In the genomic region with DNA sequence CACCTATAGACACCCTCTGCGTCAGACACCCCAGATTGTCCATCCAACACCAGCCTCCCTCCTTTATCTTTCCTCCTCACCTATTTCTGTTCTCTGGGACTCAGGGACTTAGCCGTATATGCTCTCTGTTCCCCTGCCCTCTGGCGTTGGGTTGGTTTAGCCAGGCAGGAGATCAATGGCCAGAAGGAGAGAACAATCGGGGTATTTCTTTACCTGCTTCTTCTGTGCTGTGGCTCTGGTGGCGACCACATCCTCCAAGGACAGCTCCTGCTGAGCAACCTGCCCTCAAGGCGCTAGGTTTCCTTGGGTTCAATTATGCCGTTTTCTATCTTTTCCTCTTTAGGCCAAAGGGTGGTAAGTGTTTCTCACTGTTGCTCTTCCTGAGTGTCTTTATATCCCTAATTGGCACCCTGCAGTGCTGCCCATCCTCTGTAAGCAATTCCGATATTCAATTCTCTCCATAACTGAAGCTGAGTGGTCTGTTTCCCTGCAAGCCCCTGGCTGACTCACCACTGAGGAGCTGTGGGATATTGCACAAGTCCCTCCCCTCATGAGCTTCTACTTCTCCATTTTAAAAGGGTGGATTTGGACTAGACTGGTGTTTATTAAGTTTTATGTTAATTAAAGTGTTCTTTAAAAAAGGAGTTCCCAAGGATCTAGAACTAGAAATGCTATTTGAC, we compare ENCODE assay signal across 21 cellular contexts.
"Had no signal": no experiment of that assay in that cellular context is flagged by ENCODE, and none has a peak within 500 bp of the region (broad histone marks: within the 10 kb centered on the region; RNA-seq: fewer than 3 reads in every experiment).

No MANE protein-coding gene starts in this region.

- H3K4me1 Mint-ChIP-seq: activated naive CD8-positive, alpha-beta T cell treated with anti-CD3 and anti-CD28 coated beads, Interleukin-2, amount 10 ng/mL, durations not matched to agents 7 days and 5 days; natural killer cell had no signal

- H3K27ac ChIP-seq: colonic mucosa, dorsolateral prefrontal cortex, esophagus muscularis mucosa, gastrocnemius medialis, psoas muscle, right atrium auricular region, upper lobe of left lung had no signal

- H3K36me3 ChIP-seq: colonic mucosa, esophagus muscularis mucosa, gastrocnemius medialis, right atrium auricular region, upper lobe of left lung had no signal

- H3K4me3 ChIP-seq: colonic mucosa, dorsolateral prefrontal cortex, esophagus muscularis mucosa, gastrocnemius medialis, psoas muscle, right atrium auricular region, upper lobe of left lung had no signal

- ATAC-seq: activated T-cell treated with anti-CD3 and anti-CD28 coated beads, Interleukin-2, amount 50 U/mL, for 4 hours; effector memory CD8-positive, alpha-beta T cell; gastrocnemius medialis; left ventricle myocardium superior; natural killer cell; psoas muscle; stimulated activated naive CD8-positive, alpha-beta T cell treated with anti-CD3 and anti-CD28 coated beads, Interleukin-15, Interleukin-2, amounts not matched to agents 100 U/mL and 50 U/mL, for 24 hours had no signal

- H3K27ac Mint-ChIP-seq: activated naive CD8-positive, alpha-beta T cell treated with anti-CD3 and anti-CD28 coated beads, Interleukin-2, amount 10 ng/mL, durations not matched to agents 7 days and 5 days; effector memory CD8-positive, alpha-beta T cell; natural killer cell had no signal

- H3K9me3 Mint-ChIP-seq: activated naive CD8-positive, alpha-beta T cell treated with anti-CD3 and anti-CD28 coated beads, Interleukin-2, amount 10 ng/mL, durations not matched to agents 7 days and 5 days; natural killer cell had no signal

- DNase-seq: activated CD4-positive, alpha-beta T cell treated with anti-CD3 and anti-CD28 coated beads, Interleukin-2, amount 50 U/mL, for 4 hours; activated CD8-positive, alpha-beta memory T cell treated with anti-CD3 and anti-CD28 coated beads, Interleukin-2, amount 50 U/mL, for 48 hours; activated naive CD4-positive, alpha-beta T cell treated with Interleukin-2 at 50 U/mL for 16 hours; activated naive CD8-positive, alpha-beta T cell treated with anti-CD3 and anti-CD28 coated beads, Interleukin-2, amount 10 ng/mL, durations not matched to agents 7 days and 5 days; activated T-cell treated with anti-CD3 and anti-CD28 coated beads, Interleukin-2, amount 50 U/mL, for 4 hours; amygdala; colonic mucosa; dorsolateral prefrontal cortex; effector memory CD8-positive, alpha-beta T cell; gastrocnemius medialis; hippocampal formation; left ventricle myocardium superior; mammary epithelial cell; midbrain; natural killer cell; psoas muscle; stimulated activated CD4-positive, alpha-beta T cell treated with anti-CD3 and anti-CD28 coated beads, Interleukin-4, amount 100 ng/mL, for 4 hours; stimulated activated naive CD8-positive, alpha-beta T cell treated with anti-CD3 and anti-CD28 coated beads, Interleukin-15, Interleukin-2, amounts not matched to agents 100 U/mL and 50 U/mL, for 24 hours; upper lobe of left lung had no signal

- H3K27me3 ChIP-seq: colonic mucosa, gastrocnemius medialis, right atrium auricular region, upper lobe of left lung had no signal

- H3K4me3 Mint-ChIP-seq: activated naive CD8-positive, alpha-beta T cell treated with anti-CD3 and anti-CD28 coated beads, Interleukin-2, amount 10 ng/mL, durations not matched to agents 7 days and 5 days; activated T-cell treated with anti-CD3 and anti-CD28 coated beads, Interleukin-2, amount 50 U/mL, for 4 hours; effector memory CD8-positive, alpha-beta T cell; natural killer cell had no signal

- H3K4me1 ChIP-seq: colonic mucosa, esophagus muscularis mucosa, gastrocnemius medialis, psoas muscle, right atrium auricular region, upper lobe of left lung had no signal

- H3K36me3 Mint-ChIP-seq: activated naive CD8-positive, alpha-beta T cell treated with anti-CD3 and anti-CD28 coated beads, Interleukin-2, amount 10 ng/mL, durations not matched to agents 7 days and 5 days; natural killer cell had no signal
